Comparison of ENCODE assay signal across 14 cellular contexts in genomic region chr7:22861576-22861975, GRCh38. TPM values are rescaled to one million over a fixed set of nuclear protein-coding genes. Genes with fewer than 3 reads are reported as not detected.
DNase-seq lines count a peak whose midpoint lies in the region; ATAC-seq and TF ChIP-seq lines count a peak whose summit lies in the region.
"Had no signal": no experiment of that assay in that cellular context is flagged by ENCODE, and none has a peak within 500 bp of the region (broad histone marks: within the 10 kb centered on the region; RNA-seq: fewer than 3 reads in every experiment).

No MANE protein-coding gene starts in this region.

- no peak overlapping the region for H3K4me3 ChIP-seq in ACC112 (ENCODE audit: low read depth, low read length)
- no peak overlapping the region for H3K4me3 ChIP-seq in thyroid gland (replicated peaks in 1 of 3)
- H3K4me3 ChIP-seq: SJSA1 had no signal

- H3K9me3 ChIP-seq in thyroid gland: no peaks in the 10 kb centered on the region
- H3K9me3 ChIP-seq: SJSA1 had no signal

- no peak overlapping the region for H2AFZ ChIP-seq in ACC112 (ENCODE audit: low read length, unreplicated experiment)

- peak; percentile 86 for DNase-seq in NCI-H524 treated with DMSO at 0.1 percent for 48 hours (lab: John Stamatoyannopoulos, UW)
- peak; percentile 20 for DNase-seq in islet precursor cell
- DNase-seq in thyroid gland: no peak
- no peak for DNase-seq in KG1 (lab: John Stamatoyannopoulos, UW)
- DNase-seq: CD8-positive, alpha-beta memory T cell; EL; HCEC 1CT; NCI-H1092; RPMI8226; T-cell had no signal

- in situ Hi-C loops in GM18951 (cut with MboI; ENCODE audit: low sequenced_read_pairs, unreplicated experiment): no loop called here

- H3K27me3 ChIP-seq in ACC112 (ENCODE audit: insufficient read depth, low read length): no peaks in the 10 kb centered on the region
- no peaks in the 10 kb centered on the region for H3K27me3 ChIP-seq in thyroid gland
- H3K27me3 ChIP-seq: SJSA1 had no signal

- peaks cover 1% of the 10 kb centered on the region for H3K79me2 ChIP-seq in ACC112 (ENCODE audit: control insufficient read depth, insufficient read depth, low read length, unreplicated experiment)

- no peak for ATAC-seq in GM18868 (IDR thresholded peaks at IDR 0.05; ENCODE audit: unreplicated experiment)
- ATAC-seq: T-cell had no signal

- peak; percentile 24 for TF ChIP-seq POLR2A in GM18951 (IDR thresholded peaks at IDR 0.05; ENCODE audit: extremely low read depth, insufficient read depth, insufficient read length)
- no peak for TF ChIP-seq POLR2A in thyroid gland (IDR thresholded peaks at IDR 0.05)

- intact Hi-C loops in thyroid gland (cut with DNase I): no loop called here

- 94 to 97% methylated on average over 2 of the region's 2 CpGs for WGBS in thyroid gland, 2 donors

- H3K4me1 ChIP-seq in ACC112 (ENCODE audit: control insufficient read depth, insufficient read depth, low read length, unreplicated experiment): peaks cover 65% of the 10 kb centered on the region
- no peaks in the 10 kb centered on the region for H3K4me1 ChIP-seq in thyroid gland

- H3K27ac ChIP-seq in ACC112 (ENCODE audit: low read depth, low read length): peak overlapping the region; percentile 100
- no peak overlapping the region for H3K27ac ChIP-seq in thyroid gland
- H3K27ac ChIP-seq: SJSA1 had no signal

- peaks cover 8% of the 10 kb centered on the region for H3K36me3 ChIP-seq in ACC112 (ENCODE audit: insufficient read depth, low read length)
- H3K36me3 ChIP-seq in thyroid gland: no peaks in the 10 kb centered on the region

- TF ChIP-seq CTCF in thyroid gland (IDR thresholded peaks at IDR 0.05): no peak

RNA-seq across cellular contexts. Expression of gene TOMM7, which starts 38.9 kb away (rescaled TPM):
- total RNA-seq in thyroid gland: 100 to 1,000 TPM in 3 of 4 donors, 10 to 100 TPM in 1; 94.8 to 312 (median 154) TPM

Comparison
In these comparisons a context has a peak if more than half of its experiments do, and no peak if none do; other contexts are left out.
1. DNase-seq: peak in NCI-H524 treated with DMSO at 0.1 percent for 48 hours (single experiment) and islet precursor cell (single experiment); none in thyroid gland (0 of 2) and KG1 (single experiment).